Comparison of ENCODE assay signal across 8 cellular contexts in genomic region chr10:102117391-102118159, GRCh38. TPM values are rescaled to one million over a fixed set of nuclear protein-coding genes. Genes with fewer than 3 reads are reported as not detected.
DNase-seq lines count a peak whose midpoint lies in the region; ATAC-seq and TF ChIP-seq lines count a peak whose summit lies in the region.

No MANE protein-coding gene starts in this region.

- ATAC-seq in GM18868 (IDR thresholded peaks at IDR 0.05; ENCODE audit: unreplicated experiment) = peak; percentile 37
- ATAC-seq in lower lobe of right lung = peak; percentile 2
- ATAC-seq in HG02970 (IDR thresholded peaks at IDR 0.05; ENCODE audit: low FRiP score, unreplicated experiment) = no peak

- peak; percentile 14 for TF ChIP-seq CTCF in lower lobe of right lung (IDR thresholded peaks at IDR 0.05)

- H3K27ac ChIP-seq in lower lobe of right lung = peak overlapping the region; percentile 96

- H3K27me3 Mint-ChIP-seq in activated CD4-positive, alpha-beta T cell treated with anti-CD3 and anti-CD28 coated beads, Interleukin-2, amount 10 ng/mL, durations not matched to agents 7 days and 5 days = no peaks in the 10 kb centered on the region

- POLR2A ChIA-PET in activated CD4-positive, alpha-beta T cell treated with anti-CD3 and anti-CD28 coated beads, Interleukin-2, amount 10 ng/mL, durations not matched to agents 7 days and 5 days (lab: Charles Lee) = no interaction called here

- no peaks in the 10 kb centered on the region for H3K9me3 ChIP-seq in lower lobe of right lung

- DNase-seq in A172 (ENCODE audit: low spot score) (peak; percentile 47), NCI-H446 (lab: John Stamatoyannopoulos, UW) (peak; percentile 77 to 82), ecto neural progenitor cell (ENCODE audit: low spot score) (peak; percentile 75), lower lobe of right lung (peak; percentile 86)
- peak; percentile 76 for DNase-seq in activated CD4-positive, alpha-beta T cell treated with anti-CD3 and anti-CD28 coated beads, Interleukin-2, amount 10 ng/mL, durations not matched to agents 7 days and 5 days
- DNase-seq in stimulated activated CD4-positive, alpha-beta T cell treated with anti-CD3 and anti-CD28 coated beads, TNF-alpha, amount 100 ng/mL, for 1 hour (ENCODE audit: low read depth in 3 of 3, low spot score in 1 of 3) = peak in 2 of 3 donors; percentile 31 to 38

- CTCF ChIA-PET in activated CD4-positive, alpha-beta T cell treated with anti-CD3 and anti-CD28 coated beads, Interleukin-2, amount 10 ng/mL, durations not matched to agents 7 days and 5 days (lab: Charles Lee) = interaction anchor here (0.7 to 1.7 kb wide), 6 partner anchors 10 to 282 kb away, joined by 3 to 5 read pairs (median 4); no protein-coding TSS in a partner anchor

- no peaks in the 10 kb centered on the region for H3K36me3 ChIP-seq in lower lobe of right lung

- H3K27me3 ChIP-seq in lower lobe of right lung (ENCODE audit: low read depth) = no peaks in the 10 kb centered on the region

- H3K4me3 ChIP-seq in lower lobe of right lung = peak overlapping the region; percentile 80

- peak overlapping the region; percentile 90 for H3K4me3 Mint-ChIP-seq in activated CD4-positive, alpha-beta T cell treated with anti-CD3 and anti-CD28 coated beads, Interleukin-2, amount 10 ng/mL, durations not matched to agents 7 days and 5 days

- H3K27ac Mint-ChIP-seq in activated CD4-positive, alpha-beta T cell treated with anti-CD3 and anti-CD28 coated beads, Interleukin-2, amount 10 ng/mL, durations not matched to agents 7 days and 5 days = peak overlapping the region; percentile 94

- peaks cover 5% of the 10 kb centered on the region for H3K36me3 Mint-ChIP-seq in activated CD4-positive, alpha-beta T cell treated with anti-CD3 and anti-CD28 coated beads, Interleukin-2, amount 10 ng/mL, durations not matched to agents 7 days and 5 days (ENCODE audit: low read depth)

- no peaks in the 10 kb centered on the region for H3K9me3 Mint-ChIP-seq in activated CD4-positive, alpha-beta T cell treated with anti-CD3 and anti-CD28 coated beads, Interleukin-2, amount 10 ng/mL, durations not matched to agents 7 days and 5 days

- H3K4me1 ChIP-seq in lower lobe of right lung = peaks cover 82% of the 10 kb centered on the region

- intact Hi-C loops in lower lobe of right lung (cut with DNase I) = no loop called here

- H3K4me1 Mint-ChIP-seq in activated CD4-positive, alpha-beta T cell treated with anti-CD3 and anti-CD28 coated beads, Interleukin-2, amount 10 ng/mL, durations not matched to agents 7 days and 5 days = peaks cover 66% of the 10 kb centered on the region

RNA-seq across cellular contexts. Expression of gene LDB1, which starts 2.6 kb away (rescaled TPM):
- total RNA-seq in A172 (2014; rRNA removed; shearing (Covaris generic)) = 27.3 and 29.0 TPM in 2 replicates
- 100 to 1,000 TPM in 1 of 2 experiments, 10 to 100 TPM in 1; 96.2 to 105 TPM for total RNA-seq in activated CD4-positive, alpha-beta T cell treated with anti-CD3 and anti-CD28 coated beads, Interleukin-2, amount 10 ng/mL, durations not matched to agents 7 days and 5 days
- total RNA-seq in lower lobe of right lung = 58.0 TPM

RNA-seq across cellular contexts. Expression of gene PPRC1, which starts 15.3 kb away (rescaled TPM):
- 26.0 and 28.9 TPM in 2 replicates for total RNA-seq in A172 (2014; rRNA removed; shearing (Covaris generic))
- 10 to 100 TPM; 47.7 to 49.4 TPM for total RNA-seq in activated CD4-positive, alpha-beta T cell treated with anti-CD3 and anti-CD28 coated beads, Interleukin-2, amount 10 ng/mL, durations not matched to agents 7 days and 5 days
- 32.7 TPM for total RNA-seq in lower lobe of right lung

RNA-seq across cellular contexts. Expression of gene NOLC1, which starts 34.6 kb away (rescaled TPM):
- 77.2 and 87.7 TPM in 2 replicates for total RNA-seq in A172 (2014; rRNA removed; shearing (Covaris generic))
- total RNA-seq in activated CD4-positive, alpha-beta T cell treated with anti-CD3 and anti-CD28 coated beads, Interleukin-2, amount 10 ng/mL, durations not matched to agents 7 days and 5 days = 10 to 100 TPM; 80.5 to 81.3 TPM
- 31.0 TPM for total RNA-seq in lower lobe of right lung

RNA-seq across cellular contexts. Expression of gene HPS6, which starts 52.4 kb away (rescaled TPM):
- 39.7 and 49.6 TPM in 2 replicates for total RNA-seq in A172 (2014; rRNA removed; shearing (Covaris generic))
- 10 to 100 TPM; 18.3 to 25.3 TPM for total RNA-seq in activated CD4-positive, alpha-beta T cell treated with anti-CD3 and anti-CD28 coated beads, Interleukin-2, amount 10 ng/mL, durations not matched to agents 7 days and 5 days
- total RNA-seq in lower lobe of right lung = 21.8 TPM

Comparison
In these comparisons a context has a peak if more than half of its experiments do, and no peak if none do; other contexts are left out.
1. DNase-seq: peak in every context shown above with its lines; median percentile 86 in lower lobe of right lung; 80 in NCI-H446; 76 in activated CD4-positive, alpha-beta T cell treated with anti-CD3 and anti-CD28 coated beads, Interleukin-2, amount 10 ng/mL, durations not matched to agents 7 days and 5 days; 75 in ecto neural progenitor cell; 47 in A172; 34 in stimulated activated CD4-positive, alpha-beta T cell treated with anti-CD3 and anti-CD28 coated beads, TNF-alpha, amount 100 ng/mL, for 1 hour.